ENCODE assay signal across 12 cellular contexts in genomic region chr4:2944882-2945526, GRCh38.
"Had no signal": no experiment of that assay in that cellular context is flagged by ENCODE, and none has a peak within 500 bp of the region (broad histone marks: within the 10 kb centered on the region; RNA-seq: fewer than 3 reads in every experiment).

No MANE protein-coding gene starts in this region.

- DNase-seq: activated CD8-positive, alpha-beta memory T cell treated with anti-CD3 and anti-CD28 coated beads, Interleukin-2, amount 50 U/mL, for 4 hours; activated naive CD4-positive, alpha-beta T cell treated with anti-CD3 and anti-CD28 coated beads, Interleukin-2, amount 10 ng/mL, durations not matched to agents 7 days and 5 days; left colon; stimulated activated CD4-positive, alpha-beta T cell treated with anti-CD3 and anti-CD28 coated beads, Interleukin-15, amount 100 ng/mL, for 24 hours; stimulated activated CD4-positive, alpha-beta T cell treated with anti-CD3 and anti-CD28 coated beads, Interleukin-4, amount 100 ng/mL, for 24 hours; thyroid gland; uterus had no signal

- H3K27ac Mint-ChIP-seq: activated naive CD4-positive, alpha-beta T cell treated with anti-CD3 and anti-CD28 coated beads, Interleukin-2, amount 10 ng/mL, durations not matched to agents 7 days and 5 days; T-helper 2 cell treated with Interferon-gamma antibody and Interleukin-4, amounts not matched to agents 5 μg/mL and 100 μg/mL, for 36 hours had no signal

- H3K27me3 ChIP-seq: cardiac muscle cell, thyroid gland, uterus had no signal

- H3K79me2 ChIP-seq: parathyroid adenoma had no signal

- ATAC-seq: esophagus mucosa, left colon had no signal

- H3K9me3 ChIP-seq: thyroid gland, uterus had no signal

- H2AFZ ChIP-seq: parathyroid adenoma had no signal

- H3K9ac ChIP-seq: parathyroid adenoma had no signal

- H3K9me3 Mint-ChIP-seq: activated naive CD4-positive, alpha-beta T cell treated with anti-CD3 and anti-CD28 coated beads, Interleukin-2, amount 10 ng/mL, durations not matched to agents 7 days and 5 days; T-helper 2 cell treated with Interferon-gamma antibody and Interleukin-4, amounts not matched to agents 5 μg/mL and 100 μg/mL, for 36 hours had no signal

- H3K27me3 Mint-ChIP-seq: activated naive CD4-positive, alpha-beta T cell treated with anti-CD3 and anti-CD28 coated beads, Interleukin-2, amount 10 ng/mL, durations not matched to agents 7 days and 5 days had no signal

- H3K27ac ChIP-seq: cardiac muscle cell, parathyroid adenoma, thyroid gland, uterus had no signal

- FAIRE-seq: islet of Langerhans had no signal

- H3K4me3 Mint-ChIP-seq: activated naive CD4-positive, alpha-beta T cell treated with anti-CD3 and anti-CD28 coated beads, Interleukin-2, amount 10 ng/mL, durations not matched to agents 7 days and 5 days; T-helper 2 cell treated with Interferon-gamma antibody and Interleukin-4, amounts not matched to agents 5 μg/mL and 100 μg/mL, for 36 hours had no signal

- H3K4me1 ChIP-seq: parathyroid adenoma, uterus had no signal

- H3K36me3 ChIP-seq: uterus had no signal

- H3K4me3 ChIP-seq: cardiac muscle cell, thyroid gland, uterus had no signal
